30 cellular contexts compared by ENCODE assay signal in the genomic region with DNA sequence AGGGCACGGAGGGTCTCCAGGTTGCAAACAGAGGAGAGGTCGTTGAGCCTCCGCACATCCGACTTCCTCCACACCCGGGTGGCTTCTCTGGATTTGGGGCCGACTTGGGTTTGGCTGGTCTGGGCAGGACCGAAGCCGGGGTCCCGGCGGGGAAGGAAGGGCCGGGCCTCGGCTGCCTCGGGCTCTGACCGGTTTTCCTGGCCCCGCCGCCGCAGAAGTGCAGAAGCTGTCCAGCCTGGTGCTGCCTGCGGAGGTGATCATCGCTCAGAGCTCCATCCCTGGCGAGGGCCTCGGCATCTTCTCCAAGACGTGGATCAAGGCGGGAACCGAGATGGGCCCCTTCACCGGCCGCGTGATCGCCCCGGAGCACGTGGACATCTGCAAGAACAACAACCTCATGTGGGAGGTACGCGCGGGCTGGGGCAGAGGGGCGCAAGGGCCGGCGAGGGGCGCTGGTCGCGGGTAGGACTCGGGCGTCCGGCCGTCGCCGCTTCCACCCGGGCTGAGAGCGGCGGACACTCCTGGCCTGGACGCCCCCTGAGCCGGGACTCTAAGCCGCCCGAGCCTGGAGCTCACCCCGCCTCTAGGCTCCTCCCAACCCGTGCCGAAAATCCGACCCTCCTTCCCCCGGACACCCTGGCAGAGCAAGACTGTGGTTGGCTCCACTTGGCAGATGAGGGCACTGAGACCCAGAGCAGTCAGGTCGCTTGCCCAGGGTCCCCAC. TPM values are rescaled to one million over a fixed set of nuclear protein-coding genes. Genes with fewer than 3 reads are reported as not detected.
DNase-seq lines count a peak whose midpoint lies in the region; FAIRE-seq and TF ChIP-seq lines count a peak whose summit lies in the region.
"Had no signal": no experiment of that assay in that cellular context is flagged by ENCODE, and none has a peak within 500 bp of the region (broad histone marks: within the 10 kb centered on the region; RNA-seq: fewer than 3 reads in every experiment).

No MANE protein-coding gene starts in this region.

- no peak for TF ChIP-seq EP300 in H1 (IDR thresholded peaks at IDR 0.05; ENCODE audit: borderline replicate concordance in 1 of 2, low read depth in 2 of 2, low read length in 2 of 2)

- no peak overlapping the region for H2BK20ac ChIP-seq in H1 (ENCODE audit: low read length)

- H4K8ac ChIP-seq in H1 (ENCODE audit: extremely low read depth, insufficient read depth, low read length): peak overlapping the region; percentile 87

- 6% methylated on average over 58 of the region's 58 CpGs; no CpG with 5 or more reads in 1 of the 2 experiments for WGBS in H1 (ENCODE audit: extremely low coverage in 1 of 2, insufficient coverage in 1 of 2, insufficient read length in 1 of 2, insufficient replicate concordance in 2 of 2, low coverage in 1 of 2, low lambda C conversion rate in 2 of 2, missing lambda C conversion rate in 1 of 2), 2 experiments

- H3K4me3 ChIP-seq in H7 (ENCODE audit: insufficient read depth, low read depth, low read length): peak overlapping the region; percentile 5; the same call in 1 of the 2 replicates
- H3K4me3 ChIP-seq in H1 (ENCODE audit: extremely low read depth in 1 of 4, insufficient read depth in 2 of 4, low read depth in 3 of 4, low read length in 4 of 4): peak overlapping the region in 3 of 4 experiments; percentile 15 to 58 (median 29); a peak in 5 of 8 replicates
- no peak overlapping the region for H3K4me3 ChIP-seq in vagina
- H3K4me3 ChIP-seq: pancreas, upper lobe of left lung had no signal

- no peak overlapping the region for H3K56ac ChIP-seq in H1 (replicated peaks; ENCODE audit: insufficient read length, low read depth, low read length)

- CTCF ChIA-PET in H1 (lab: Charles Lee; ENCODE audit: partially characterized antibody): interaction anchor here (1.2 to 6.0 kb wide), 3 partner anchors 14 to 186 kb away, joined by 3 to 53 read pairs (median 4); no protein-coding TSS in a partner anchor

- H2AFZ ChIP-seq in H1 (ENCODE audit: low read length): peak overlapping the region; percentile 59; the same call in 1 of the 2 replicates

- peaks cover 98% of the 10 kb centered on the region for H3K27me3 Mint-ChIP-seq in nephron progenitor cell (ENCODE audit: low read depth, poor library complexity)

- H2BK12ac ChIP-seq in H1 (ENCODE audit: low read depth, low read length): 0 out of 2 replicates have a peak overlapping the region, but pooled peaks have one; percentile 68

- H3K27ac ChIP-seq in H1 (ENCODE audit: low read depth, low read length): no peak overlapping the region
- H3K27ac ChIP-seq in vagina: no peak overlapping the region
- H3K27ac ChIP-seq: C4-2B, epithelial cell of prostate, KMS-11, pancreas, upper lobe of left lung had no signal

- FAIRE-seq in H1 (lab: Jason Lieb, UNC): no peak
- FAIRE-seq in D721Med (lab: Jason Lieb, UNC): no peak
- FAIRE-seq: pancreas, TTC549 had no signal

- H3K9me3 Mint-ChIP-seq in nephron progenitor cell: no peaks in the 10 kb centered on the region
- H3K9me3 Mint-ChIP-seq: activated naive CD4-positive, alpha-beta T cell treated with anti-CD3 and anti-CD28 coated beads, Interleukin-2, amount 50 U/mL, for 24 hours; activated T-cell treated with anti-CD3 and anti-CD28 coated beads, Interleukin-2, amount 50 U/mL, for 72 hours; naive B cell; T-cell had no signal

- peaks cover 23% of the 10 kb centered on the region for H3K4me1 Mint-ChIP-seq in nephron progenitor cell

- peaks cover 9% of the 10 kb centered on the region; the same call in 1 of the 2 replicates for H3K23me2 ChIP-seq in H1 (ENCODE audit: low read depth, low read length)

- no peak overlapping the region for H3K14ac ChIP-seq in H1 (ENCODE audit: insufficient read length)

- POLR2A ChIA-PET in H1 (lab: Charles Lee; ENCODE audit: partially characterized antibody): interaction anchor here (1.1 to 2.6 kb wide), 4 partner anchors 13 to 179 kb away, joined by 3 to 9 read pairs (median 6); no protein-coding TSS in a partner anchor

- H3K79me1 ChIP-seq in H1 (ENCODE audit: low read depth, low read length): no peaks in the 10 kb centered on the region

- H3K36me3 Mint-ChIP-seq in nephron progenitor cell (ENCODE audit: low read depth): no peaks in the 10 kb centered on the region
- H3K36me3 Mint-ChIP-seq: activated naive CD4-positive, alpha-beta T cell treated with anti-CD3 and anti-CD28 coated beads, Interleukin-2, amount 50 U/mL, for 24 hours; T-cell had no signal

- no peak overlapping the region for H2BK15ac ChIP-seq in H1 (ENCODE audit: low read length)

- no peak overlapping the region; the same call in 1 of the 2 replicates for H2BK5ac ChIP-seq in H1 (ENCODE audit: low read depth, low read length)

- no peak overlapping the region for H3K23ac ChIP-seq in H1 (ENCODE audit: insufficient read length)

- H4K20me1 ChIP-seq in H1 (replicated peaks in 1 of 2; ENCODE audit: control insufficient read depth in 1 of 2, insufficient read depth in 2 of 2, low read length in 2 of 2): peaks cover 9 to 19% of the 10 kb centered on the region in 2 experiments

- H3K4me1 ChIP-seq in H1 (replicated peaks in 1 of 4; ENCODE audit: control insufficient read depth in 3 of 4, insufficient read depth in 4 of 4, low read length in 3 of 4): peaks cover 4 to 41% (median 25%) of the 10 kb centered on the region in 4 experiments
- peaks cover 53% of the 10 kb centered on the region for H3K4me1 ChIP-seq in vagina

- no peaks in the 10 kb centered on the region for H3K9me3 ChIP-seq in H1 (ENCODE audit: insufficient read depth in 2 of 2, low read depth in 1 of 2, low read length in 1 of 2)
- no peaks in the 10 kb centered on the region for H3K9me3 ChIP-seq in vagina
- H3K9me3 ChIP-seq: pancreas, upper lobe of left lung had no signal

- no peak for TF ChIP-seq POLR2A in H1 (IDR thresholded peaks at IDR 0.05; ENCODE audit: control extremely low read depth in 1 of 2, low read depth in 2 of 2, low read length in 2 of 2)
- TF ChIP-seq POLR2A in vagina (IDR thresholded peaks at IDR 0.05): no peak

- H4K91ac ChIP-seq in H1 (replicated peaks; ENCODE audit: insufficient read length, low read length): no peak overlapping the region

- DNase-seq in AG20443 (ENCODE audit: low spot score): peak; percentile 19
- peak; percentile 84 for DNase-seq in H7
- DNase-seq in H1 (ENCODE audit: low read depth in 1 of 2, low spot score in 2 of 2): peak in 1 of 2 experiments; percentile 69
- DNase-seq in nephron progenitor cell: peak; percentile 36
- DNase-seq in SHP77 treated with DMSO at 0.1 percent for 48 hours (lab: John Stamatoyannopoulos, UW): no peak
- DNase-seq in D721Med (ENCODE audit: insufficient read length, low spot score): no peak
- DNase-seq in SK-N-DZ (ENCODE audit: low spot score): no peak
- no peak for DNase-seq in vagina (ENCODE audit: extremely low spot score in 2 of 2)
- DNase-seq: activated T-cell treated with anti-CD3 and anti-CD28 coated beads, Interleukin-2, amount 50 U/mL, for 72 hours; anterior cingulate cortex; caudate nucleus; DMS 273 treated with DMSO at 0.1 percent for 48 hours; GF-D8; hippocampal formation; kidney glomerular epithelial cell; mesenchymal stem cell; naive B cell; NCI-H187; NCI-H345; OCI-M1; pancreas; T-cell had no signal

- H2AK5ac ChIP-seq in H1 (ENCODE audit: low read depth, low read length): no peak overlapping the region

- peak overlapping the region; percentile 62 for H3K4me2 ChIP-seq in H1 (ENCODE audit: insufficient read depth in 1 of 2, low read depth in 2 of 2, low read length in 2 of 2)
- H3K4me2 ChIP-seq: KMS-11 had no signal

- TF ChIP-seq RAD21 in H1 (IDR thresholded peaks at IDR 0.05 in 1 of 2, conservative IDR thresholded peaks at IDR 0.05 in 1 of 2; ENCODE audit: low read depth in 2 of 2, low read length in 2 of 2): no peak

- no peak for TF ChIP-seq CTCF in H1 (IDR thresholded peaks at IDR 0.05; ENCODE audit: control extremely low read depth in 1 of 3, insufficient read depth in 1 of 3, low read depth in 1 of 3, low read length in 3 of 3)
- TF ChIP-seq CTCF in nephron progenitor cell (IDR thresholded peaks at IDR 0.05): no peak
- no peak for TF ChIP-seq CTCF in D721Med (IDR thresholded peaks at IDR 0.05; ENCODE audit: insufficient read depth, missing control alignments)
- TF ChIP-seq CTCF in vagina (IDR thresholded peaks at IDR 0.05): no peak

- no peak overlapping the region for H3K27ac Mint-ChIP-seq in nephron progenitor cell
- H3K27ac Mint-ChIP-seq: activated naive CD4-positive, alpha-beta T cell treated with anti-CD3 and anti-CD28 coated beads, Interleukin-2, amount 50 U/mL, for 24 hours; T-cell had no signal

- H3K79me2 ChIP-seq in H1 (ENCODE audit: control insufficient read depth in 1 of 2, insufficient read depth in 2 of 2, low read length in 2 of 2): no peaks in the 10 kb centered on the region

- H2BK120ac ChIP-seq in H1 (replicated peaks; ENCODE audit: low read depth, low read length): no peak overlapping the region

- H3K36me3 ChIP-seq in H7 (replicated peaks; ENCODE audit: control insufficient read depth, insufficient read depth, low read length) (no peaks in the 10 kb centered on the region), H1 (ENCODE audit: control insufficient read depth in 2 of 4, insufficient read depth in 4 of 4, low read length in 3 of 4) (peaks cover 0 to 3% (median 0%) of the 10 kb centered on the region in 4 experiments; a peak in 1 of 8 replicates), vagina (no peaks in the 10 kb centered on the region)
- H3K36me3 ChIP-seq: pancreas, upper lobe of left lung had no signal

- peak overlapping the region; percentile 64 for H3K4me3 Mint-ChIP-seq in nephron progenitor cell
- H3K4me3 Mint-ChIP-seq: activated naive CD4-positive, alpha-beta T cell treated with anti-CD3 and anti-CD28 coated beads, Interleukin-2, amount 50 U/mL, for 24 hours had no signal

- H3K27me3 ChIP-seq in H7 (ENCODE audit: control insufficient read depth, insufficient read depth, low read length) (peaks cover 75% of the 10 kb centered on the region), H1 (replicated peaks in 1 of 4; ENCODE audit: control insufficient read depth in 3 of 4, extremely low read depth in 1 of 4, insufficient read depth in 3 of 4, low read length in 3 of 4) (peaks cover 71 to 83% (median 81%) of the 10 kb centered on the region in 4 experiments), vagina (peaks cover 30% of the 10 kb centered on the region)

- no peak overlapping the region for H3K9ac ChIP-seq in H1 (replicated peaks in 1 of 4; ENCODE audit: extremely low read depth in 1 of 4, low read depth in 3 of 4, low read length in 3 of 4)
- H3K9ac ChIP-seq: KMS-11 had no signal

- H4K5ac ChIP-seq in H1 (ENCODE audit: insufficient read length, low read depth, low read length): no peak overlapping the region

- intact Hi-C loops in vagina (cut with DNase I): no loop called here

- no peak overlapping the region for H3K4ac ChIP-seq in H1 (replicated peaks; ENCODE audit: insufficient read length, low read depth, low read length)

- peak overlapping the region; percentile 60 for H3K18ac ChIP-seq in H1 (ENCODE audit: extremely low read depth, low read length)

RNA-seq across cellular contexts. Expression of gene PRDM12, which starts 2.2 kb away (rescaled TPM):
- 0.11 and 0.31 TPM in 2 replicates for total RNA-seq in H7 (2014; rRNA removed; shearing (Covaris generic))
- 0.13 and 0.22 TPM in 2 replicates for total RNA-seq in H1 (2021; fragmentation: NEBNext Ultra II Directional; extraction: Animal tissue kit (Norgen Biotek cat#: 25700))
- 0.14 and 0.20 TPM in 2 replicates for polyA plus RNA-seq in H1 (2011; rRNA removed)
- 0.08 TPM for polyA plus RNA-seq in H1 (2011; cell fraction: cytosol; rRNA removed)
- polyA plus RNA-seq in H1 (2011; cell fraction: nucleus; rRNA removed): 0.26 TPM
- 0.11 to 0.19 TPM (median 0.13 TPM) in 3 of 4 replicates, not detected in the other for polyA plus RNA-seq in H1 (2012, experiment 1 of 2)
- 0.14 TPM for polyA plus RNA-seq in H1 (2012, experiment 2 of 2)
- 0.02 TPM for polyA plus RNA-seq in H1 (2013, experiment 1 of 2)
- 0.06 TPM for polyA plus RNA-seq in H1 (2013, experiment 2 of 2)
- 0.07 TPM in 1 of 2 replicates, not detected in the other for polyA minus RNA-seq in H1 (2011; rRNA and poly(A)+ RNA removed)
- not detected for polyA minus RNA-seq in H1 (2011; cell fraction: cytosol; rRNA and poly(A)+ RNA removed)
- not detected for polyA minus RNA-seq in H1 (2011; cell fraction: nucleus; rRNA and poly(A)+ RNA removed)
- 0.21 TPM in 1 of 2 replicates, not detected in the other for polyA plus RNA-seq in SK-N-DZ (2014; cell fraction: cytosol; rRNA removed)
- polyA plus RNA-seq in SK-N-DZ (2014; cell fraction: nucleus; rRNA removed): 0.08 TPM in 1 of 2 replicates, not detected in the other
- not detected for total RNA-seq in vagina
- total RNA-seq: activated T-cell treated with anti-CD3 and anti-CD28 coated beads, Interleukin-2, amount 50 U/mL, for 72 hours; dermis microvascular lymphatic vessel endothelial cell; sciatic nerve had no signal

RNA-seq across cellular contexts. Expression of gene EXOSC2, which starts 27.0 kb away (rescaled TPM):
- 53.1 and 61.9 TPM in 2 replicates for total RNA-seq in H7 (2014; rRNA removed; shearing (Covaris generic))
- total RNA-seq in H1 (2021; fragmentation: NEBNext Ultra II Directional; extraction: Animal tissue kit (Norgen Biotek cat#: 25700)): 84.3 and 93.6 TPM in 2 replicates
- 39.3 and 47.8 TPM in 2 replicates for polyA plus RNA-seq in H1 (2011; rRNA removed)
- polyA plus RNA-seq in H1 (2011; cell fraction: cytosol; rRNA removed): 67.9 TPM
- 45.9 TPM for polyA plus RNA-seq in H1 (2011; cell fraction: nucleus; rRNA removed)
- polyA plus RNA-seq in H1 (2012, experiment 1 of 2): 65.5 to 78.6 TPM (median 69.6 TPM) in 4 replicates
- 24.0 TPM for polyA plus RNA-seq in H1 (2012, experiment 2 of 2)
- polyA plus RNA-seq in H1 (2013, experiment 1 of 2): 34.7 TPM
- polyA plus RNA-seq in H1 (2013, experiment 2 of 2): 33.1 TPM
- polyA minus RNA-seq in H1 (2011; rRNA and poly(A)+ RNA removed): 96.3 and 109 TPM in 2 replicates
- 41.5 TPM for polyA minus RNA-seq in H1 (2011; cell fraction: cytosol; rRNA and poly(A)+ RNA removed)
- polyA minus RNA-seq in H1 (2011; cell fraction: nucleus; rRNA and poly(A)+ RNA removed): 62.0 TPM
- 90.2 and 99.1 TPM in 2 replicates for polyA plus RNA-seq in SK-N-DZ (2014; cell fraction: cytosol; rRNA removed)
- 96.0 and 99.5 TPM in 2 replicates for polyA plus RNA-seq in SK-N-DZ (2014; cell fraction: nucleus; rRNA removed)
- total RNA-seq in vagina: 13.5 TPM

Comparison
In these comparisons a context has a peak if more than half of its experiments do, and no peak if none do; other contexts are left out.
1. DNase-seq: peak in AG20443 (single experiment), H7 (single experiment) and nephron progenitor cell (single experiment); none in SHP77 treated with DMSO at 0.1 percent for 48 hours (single experiment), D721Med (single experiment), SK-N-DZ (single experiment) and vagina (0 of 2).
2. H3K4me3 ChIP-seq: peak in H7 (single experiment) and H1 (3 of 4); none in vagina (0 of 2).